Comparison of ENCODE assay signal across 8 cellular contexts in the genomic region with DNA sequence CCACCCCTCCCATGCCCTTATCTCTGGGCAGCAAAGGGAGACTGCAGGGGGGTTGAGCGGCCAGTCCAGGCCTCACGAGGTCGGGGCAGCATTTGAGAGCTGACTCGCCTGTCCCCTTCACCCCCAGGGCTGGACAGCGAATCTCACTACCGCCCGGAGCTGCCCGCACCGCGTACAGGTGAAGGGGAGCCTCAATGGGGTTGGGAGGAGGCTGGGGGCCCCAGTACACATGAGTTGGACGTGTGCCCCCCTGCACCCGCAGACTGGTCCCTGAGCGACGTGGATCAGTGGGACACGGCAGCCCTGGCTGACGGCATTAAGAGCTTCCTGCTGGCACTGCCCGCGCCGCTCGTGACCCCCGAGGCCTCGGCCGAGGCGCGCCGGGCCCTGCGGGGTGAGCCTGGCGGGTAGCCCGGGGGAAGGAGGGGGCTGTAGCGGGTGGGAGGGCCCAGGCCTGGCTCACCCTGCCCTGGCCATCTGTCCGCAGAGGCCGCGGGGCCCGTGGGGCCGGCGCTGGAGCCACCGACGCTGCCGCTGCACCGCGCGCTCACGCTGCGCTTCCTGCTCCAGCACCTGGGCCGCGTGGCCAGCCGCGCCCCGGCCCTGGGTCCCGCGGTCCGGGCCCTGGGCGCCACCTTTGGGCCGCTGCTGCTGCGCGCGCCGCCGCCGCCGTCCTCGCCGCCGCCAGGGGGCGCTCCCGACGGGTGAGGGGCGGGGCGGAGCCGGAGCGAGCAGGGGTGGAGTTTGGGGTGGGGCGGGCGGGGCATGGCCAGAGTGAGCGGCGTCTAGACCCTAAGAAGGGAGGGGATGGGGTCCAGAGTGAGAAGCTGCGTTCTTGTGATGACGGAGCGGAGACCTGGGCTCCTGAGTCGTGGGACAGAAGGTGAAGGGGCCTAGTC.
DNase-seq lines count a peak whose midpoint lies in the region; ATAC-seq and TF ChIP-seq lines count a peak whose summit lies in the region.

No MANE protein-coding gene starts in this region.

- peak; percentile 69 for ATAC-seq in GM21515 (IDR thresholded peaks at IDR 0.05; ENCODE audit: unreplicated experiment)
- no peak for ATAC-seq in GM18519 (IDR thresholded peaks at IDR 0.05; ENCODE audit: low FRiP score, unreplicated experiment)

- H2AFZ ChIP-seq in Loucy (ENCODE audit: low read length), result peak overlapping the region; percentile 33; the same call in 1 of the 2 replicates

- H3K79me2 ChIP-seq in DOHH2 (ENCODE audit: control insufficient read depth, low read length) (peaks cover 27% of the 10 kb centered on the region), Loucy (ENCODE audit: insufficient read depth, low read length) (peaks cover 2% of the 10 kb centered on the region; the same call in 1 of the 2 replicates)

- TF ChIP-seq CTCF in DOHH2 (IDR thresholded peaks at IDR 0.05; ENCODE audit: low read depth, low read length, poor library complexity, severe bottlenecking) (no peak), Loucy (conservative IDR thresholded peaks at IDR 0.05; ENCODE audit: low read length) (peak; percentile 32)

- no peaks in the 10 kb centered on the region for H3K9me3 ChIP-seq in DOHH2 (ENCODE audit: control insufficient read depth, insufficient read depth, low read length)
- H3K9me3 ChIP-seq in Loucy (ENCODE audit: insufficient read depth, low read depth, low read length), result no peaks in the 10 kb centered on the region

- H3K4me1 ChIP-seq in DOHH2 (ENCODE audit: control insufficient read depth, low read length) (peaks cover 31% of the 10 kb centered on the region), Loucy (ENCODE audit: insufficient read depth, low read length, poor library complexity, severe bottlenecking) (peaks cover 9% of the 10 kb centered on the region)

- H3K4me3 ChIP-seq in DOHH2 (ENCODE audit: low read length) (peak overlapping the region; percentile 77), Loucy (ENCODE audit: low read length, poor library complexity, severe bottlenecking) (peak overlapping the region; percentile 69)

- H3F3A ChIP-seq in DOHH2 (ENCODE audit: control insufficient read depth, insufficient read depth) (peaks cover 8% of the 10 kb centered on the region), Loucy (ENCODE audit: low read depth) (no peaks in the 10 kb centered on the region)

- no peaks in the 10 kb centered on the region for H3K9me2 ChIP-seq in DOHH2 (replicated peaks; ENCODE audit: control insufficient read depth, low read length)
- H3K9me2 ChIP-seq in Loucy (replicated peaks; ENCODE audit: low read depth, low read length), result no peaks in the 10 kb centered on the region

- H3K27me3 ChIP-seq in DOHH2 (ENCODE audit: control insufficient read depth, low read length), result no peaks in the 10 kb centered on the region
- H3K27me3 ChIP-seq in Loucy (ENCODE audit: insufficient read depth, low read length, poor library complexity, severe bottlenecking), result no peaks in the 10 kb centered on the region

- DNase-seq in activated CD4-positive, CD25-positive, alpha-beta regulatory T cell treated with anti-CD3 and anti-CD28 coated beads, Interleukin-2, amount 50 U/mL, for 16 hours (ENCODE audit: low read depth, low spot score), result peak; percentile 71
- DNase-seq in cerebellar cortex (ENCODE audit: low spot score), result peak; percentile 65
- DNase-seq in left kidney (ENCODE audit: low read depth, low spot score), result peak; percentile 80
- peak; percentile 78 for DNase-seq in stimulated activated CD4-positive, alpha-beta T cell treated with anti-CD3 and anti-CD28 coated beads, Interleukin-4, amount 100 ng/mL, for 24 hours

- H3K9ac ChIP-seq in Loucy (ENCODE audit: low read depth, low read length, poor library complexity, severe bottlenecking), result peak overlapping the region; percentile 74

- H3K36me3 ChIP-seq in DOHH2 (ENCODE audit: control insufficient read depth, low read length), result peaks cover 47% of the 10 kb centered on the region
- H3K36me3 ChIP-seq in Loucy (ENCODE audit: insufficient read depth, low read length), result peaks cover 14% of the 10 kb centered on the region; the same call in 1 of the 2 replicates

- no peaks in the 10 kb centered on the region for H4K20me1 ChIP-seq in DOHH2 (ENCODE audit: control insufficient read depth, insufficient read depth, low read depth, low read length)
- H4K20me1 ChIP-seq in Loucy (ENCODE audit: insufficient read depth, low read length, poor library complexity, severe bottlenecking), result no peaks in the 10 kb centered on the region

- peak overlapping the region; percentile 23; the same call in 1 of the 2 replicates for H3K27ac ChIP-seq in DOHH2 (ENCODE audit: low read depth, low read length)

- peak overlapping the region; percentile 71 for H3K4me2 ChIP-seq in DOHH2 (ENCODE audit: low read length)
- H3K4me2 ChIP-seq in Loucy (ENCODE audit: low read depth, low read length, poor library complexity, severe bottlenecking), result peak overlapping the region; percentile 78
